ENCODE assay signal across 13 cellular contexts in the genomic region with DNA sequence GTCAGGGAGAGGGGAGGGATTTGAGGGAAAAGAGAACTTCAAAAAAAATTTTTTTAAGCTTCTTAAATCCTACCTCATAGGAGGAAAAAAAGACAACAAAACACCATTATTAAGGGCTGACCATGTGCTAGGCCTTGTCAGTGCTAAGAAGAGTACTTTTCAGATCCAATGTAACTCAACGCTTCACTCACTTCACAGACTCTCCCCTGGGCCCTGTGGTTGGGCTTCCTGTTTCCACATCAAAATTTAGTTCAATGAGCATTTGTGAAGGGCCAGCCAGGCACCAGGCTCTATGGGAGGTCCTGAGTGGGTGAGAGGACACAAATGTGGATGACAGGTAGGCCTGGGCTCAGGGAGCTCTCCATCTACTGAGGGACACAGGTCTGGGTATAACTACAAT.
DNase-seq lines count a peak whose midpoint lies in the region; ATAC-seq, FAIRE-seq and TF ChIP-seq lines count a peak whose summit lies in the region.
"Had no signal": no experiment of that assay in that cellular context is flagged by ENCODE, and none has a peak within 500 bp of the region (broad histone marks: within the 10 kb centered on the region; RNA-seq: fewer than 3 reads in every experiment).

No MANE protein-coding gene starts in this region.

- no peak overlapping the region for H3K4me3 ChIP-seq in naive thymus-derived CD4-positive, alpha-beta T cell (ENCODE audit: low read length)
- H3K4me3 ChIP-seq in adrenal gland (no peak overlapping the region), right lobe of liver (no peak overlapping the region), GM23338 (no peak overlapping the region)
- H3K4me3 ChIP-seq: GM23248 had no signal

- peaks cover 0 to 4% (median 0%) of the 10 kb centered on the region in 5 donors for H3K36me3 Mint-ChIP-seq in naive thymus-derived CD4-positive, alpha-beta T cell
- no peaks in the 10 kb centered on the region for H3K36me3 Mint-ChIP-seq in progenitor cell of endocrine pancreas (ENCODE audit: insufficient read depth)
- H3K36me3 Mint-ChIP-seq in GM23338 (ENCODE audit: low read depth): no peaks in the 10 kb centered on the region

- intact Hi-C loops in naive thymus-derived CD4-positive, alpha-beta T cell (cut with micrococcal nuclease): no loop called here
- intact Hi-C loops in adrenal gland (cut with DNase I): loop anchor here (5.0 to 10.0 kb wide), 2 partner anchors 248 to 261 kb away; partner anchors contain the start of genes KLLN (in 1 of the 2) and PTEN (in 1 of the 2)
- intact Hi-C loops in right lobe of liver (cut with DNase I): loop anchor here in 1 of 2 donors (10.0 kb wide), 2 partner anchors 248 to 282 kb away; partner anchors contain the start of genes KLLN and PTEN

- no peaks in the 10 kb centered on the region for H3K27me3 ChIP-seq in naive thymus-derived CD4-positive, alpha-beta T cell (ENCODE audit: control insufficient read depth in 2 of 2, insufficient read depth in 2 of 2, low read length in 2 of 2)
- no peaks in the 10 kb centered on the region for H3K27me3 ChIP-seq in adrenal gland
- no peaks in the 10 kb centered on the region for H3K27me3 ChIP-seq in right lobe of liver
- H3K27me3 ChIP-seq in GM23338 (ENCODE audit: insufficient read depth): no peaks in the 10 kb centered on the region

- no peak overlapping the region for H3K4me2 ChIP-seq in GM23338

- no peaks in the 10 kb centered on the region for H3K79me2 ChIP-seq in GM23338 (replicated peaks; ENCODE audit: insufficient read depth)

- peaks cover 11 to 26% of the 10 kb centered on the region in 2 donors for H3K4me1 ChIP-seq in naive thymus-derived CD4-positive, alpha-beta T cell (ENCODE audit: control insufficient read depth in 2 of 2, insufficient read depth in 2 of 2, low read length in 2 of 2)
- H3K4me1 ChIP-seq in adrenal gland (replicated peaks in 1 of 2) (peaks cover 0 to 3% of the 10 kb centered on the region in 2 donors), right lobe of liver (no peaks in the 10 kb centered on the region), GM23338 (ENCODE audit: insufficient read depth) (peaks cover 17% of the 10 kb centered on the region)

- WGBS in adrenal gland, 4 donors: 80 to 100% (median 85%) methylated on average over 1 of the region's 1 CpG
- WGBS in right lobe of liver (ENCODE audit: insufficient coverage, low coverage, low lambda C conversion rate, missing lambda C conversion rate): 63% methylated on average over 1 of the region's 1 CpG

- TF ChIP-seq CTCF in adrenal gland (IDR thresholded peaks at IDR 0.05) (no peak), right lobe of liver (IDR thresholded peaks at IDR 0.05) (no peak), progenitor cell of endocrine pancreas (IDR thresholded peaks at IDR 0.05; ENCODE audit: unreplicated experiment) (no peak), GM23338 (conservative IDR thresholded peaks at IDR 0.05; ENCODE audit: low read depth in 2 of 2) (no peak)

- no peak overlapping the region for H3K4me3 Mint-ChIP-seq in naive thymus-derived CD4-positive, alpha-beta T cell
- H3K4me3 Mint-ChIP-seq in progenitor cell of endocrine pancreas (ENCODE audit: low read depth) (no peak overlapping the region), GM23338 (no peak overlapping the region)

- H3K27ac Mint-ChIP-seq in naive thymus-derived CD4-positive, alpha-beta T cell: no peak overlapping the region
- H3K27ac Mint-ChIP-seq in progenitor cell of endocrine pancreas (no peak overlapping the region), GM23338 (no peak overlapping the region)

- peaks cover 0 to 14% (median 0%) of the 10 kb centered on the region in 5 donors for H3K27me3 Mint-ChIP-seq in naive thymus-derived CD4-positive, alpha-beta T cell
- no peaks in the 10 kb centered on the region for H3K27me3 Mint-ChIP-seq in progenitor cell of endocrine pancreas
- H3K27me3 Mint-ChIP-seq in GM23338 (ENCODE audit: insufficient read depth, low read depth, poor library complexity): peaks cover 2% of the 10 kb centered on the region

- FAIRE-seq in GM18507 (lab: Jason Lieb, UNC): peak; percentile 95

- H4K20me1 ChIP-seq in GM23338 (replicated peaks; ENCODE audit: insufficient read depth): no peaks in the 10 kb centered on the region

- no peaks in the 10 kb centered on the region for H3F3A ChIP-seq in GM23338 (replicated peaks; ENCODE audit: low read depth)

- DNase-seq in GM18507 (ENCODE audit: extremely low spot score, insufficient read length, low read depth): no peak
- peak; percentile 81 for DNase-seq in SK-MEL-5 (ENCODE audit: low read depth, low spot score)
- no peak for DNase-seq in naive thymus-derived CD4-positive, alpha-beta T cell
- DNase-seq in adrenal gland: no peak
- DNase-seq in right lobe of liver: no peak
- no peak for DNase-seq in progenitor cell of endocrine pancreas (ENCODE audit: low spot score, unreplicated experiment)
- DNase-seq in GM23338 (ENCODE audit: low spot score): no peak
- DNase-seq: activated T-cell treated with anti-CD3 and anti-CD28 coated beads, Interleukin-2, amount 50 U/mL, for 48 hours; kidney glomerular epithelial cell; NCI-H1105; stimulated activated CD4-positive, alpha-beta T cell treated with anti-CD3 and anti-CD28 coated beads, Interleukin-2, amount 100 ng/mL, for 48 hours had no signal

- H3K4me1 Mint-ChIP-seq in naive thymus-derived CD4-positive, alpha-beta T cell: peaks cover 3 to 31% (median 17%) of the 10 kb centered on the region in 7 donors
- H3K4me1 Mint-ChIP-seq in progenitor cell of endocrine pancreas (ENCODE audit: low read depth): no peaks in the 10 kb centered on the region
- H3K4me1 Mint-ChIP-seq in GM23338: peaks cover 12% of the 10 kb centered on the region

- no peaks in the 10 kb centered on the region for H3K36me3 ChIP-seq in naive thymus-derived CD4-positive, alpha-beta T cell (ENCODE audit: control insufficient read depth in 2 of 3, insufficient read depth in 3 of 3, low read length in 3 of 3)
- H3K36me3 ChIP-seq in adrenal gland (replicated peaks in 1 of 2) (no peaks in the 10 kb centered on the region), right lobe of liver (no peaks in the 10 kb centered on the region), GM23338 (ENCODE audit: insufficient read depth) (no peaks in the 10 kb centered on the region; the same call in 1 of the 2 replicates)

- H3K9me3 Mint-ChIP-seq in naive thymus-derived CD4-positive, alpha-beta T cell: peaks cover 0 to 7% (median 0%) of the 10 kb centered on the region in 11 donors
- H3K9me3 Mint-ChIP-seq in progenitor cell of endocrine pancreas (ENCODE audit: low read depth): no peaks in the 10 kb centered on the region
- H3K9me3 Mint-ChIP-seq in GM23338: no peaks in the 10 kb centered on the region

- CTCF ChIA-PET in naive thymus-derived CD4-positive, alpha-beta T cell (lab: Charles Lee): interaction anchor here (0.9 to 4.1 kb wide), 10 partner anchors 19 to 294 kb away, joined by 3 to 31 read pairs (median 6); no protein-coding TSS in a partner anchor

- POLR2A ChIA-PET in naive thymus-derived CD4-positive, alpha-beta T cell (lab: Charles Lee): interaction anchor here (2.3 kb wide), 1 partner anchor 250 kb away, joined by 14 read pairs; the partner anchor contains the start of genes KLLN and PTEN

- ATAC-seq in HG03108 (IDR thresholded peaks at IDR 0.05; ENCODE audit: unreplicated experiment): peak; percentile 22
- peak; percentile 16 for ATAC-seq in naive thymus-derived CD4-positive, alpha-beta T cell
- ATAC-seq in right lobe of liver: no peak
- ATAC-seq in GM23338: no peak

- no peak overlapping the region for H2AFZ ChIP-seq in GM23338
- H2AFZ ChIP-seq: GM23248 had no signal

- in situ Hi-C loops in SK-MEL-5 (cut with HindIII; ENCODE audit: low pct_unique_long_range_greater_than_20kb, low sequenced_read_pairs): no loop called here

- no peaks in the 10 kb centered on the region for H3K9me3 ChIP-seq in naive thymus-derived CD4-positive, alpha-beta T cell (ENCODE audit: control insufficient read depth in 2 of 3, low read length in 3 of 3)
- no peaks in the 10 kb centered on the region for H3K9me3 ChIP-seq in adrenal gland (replicated peaks in 1 of 3)
- H3K9me3 ChIP-seq in right lobe of liver: no peaks in the 10 kb centered on the region

- TF ChIP-seq POLR2A in adrenal gland (IDR thresholded peaks at IDR 0.05) (no peak), right lobe of liver (IDR thresholded peaks at IDR 0.05) (no peak)

- peaks cover 8% of the 10 kb centered on the region for H3K9me2 ChIP-seq in GM23338 (ENCODE audit: insufficient read depth)

- H3K27ac ChIP-seq in naive thymus-derived CD4-positive, alpha-beta T cell (ENCODE audit: low read depth, low read length): no peak overlapping the region
- H3K27ac ChIP-seq in adrenal gland (no peak overlapping the region), right lobe of liver (no peak overlapping the region), GM23338 (ENCODE audit: low read depth) (no peak overlapping the region)
- H3K27ac ChIP-seq: GM23248 had no signal

TF ChIP-seq in GM23338, 12 proteins besides CTCF, POLR2A, EP300 and RAD21:
- TF ChIP-seq CREB1 (CRISPR knock-in tag; IDR thresholded peaks at IDR 0.05; ENCODE audit: low read depth) (no peak), ZNF331 (CRISPR knock-in tag; IDR thresholded peaks at IDR 0.05; ENCODE audit: low read depth) (no peak), EZH2phosphoT487 (IDR thresholded peaks at IDR 0.05; ENCODE audit: unreplicated experiment) (no peak), NANOG (IDR thresholded peaks at IDR 0.05; ENCODE audit: borderline replicate concordance) (no peak)
- TF ChIP-seq, protein P1, sequence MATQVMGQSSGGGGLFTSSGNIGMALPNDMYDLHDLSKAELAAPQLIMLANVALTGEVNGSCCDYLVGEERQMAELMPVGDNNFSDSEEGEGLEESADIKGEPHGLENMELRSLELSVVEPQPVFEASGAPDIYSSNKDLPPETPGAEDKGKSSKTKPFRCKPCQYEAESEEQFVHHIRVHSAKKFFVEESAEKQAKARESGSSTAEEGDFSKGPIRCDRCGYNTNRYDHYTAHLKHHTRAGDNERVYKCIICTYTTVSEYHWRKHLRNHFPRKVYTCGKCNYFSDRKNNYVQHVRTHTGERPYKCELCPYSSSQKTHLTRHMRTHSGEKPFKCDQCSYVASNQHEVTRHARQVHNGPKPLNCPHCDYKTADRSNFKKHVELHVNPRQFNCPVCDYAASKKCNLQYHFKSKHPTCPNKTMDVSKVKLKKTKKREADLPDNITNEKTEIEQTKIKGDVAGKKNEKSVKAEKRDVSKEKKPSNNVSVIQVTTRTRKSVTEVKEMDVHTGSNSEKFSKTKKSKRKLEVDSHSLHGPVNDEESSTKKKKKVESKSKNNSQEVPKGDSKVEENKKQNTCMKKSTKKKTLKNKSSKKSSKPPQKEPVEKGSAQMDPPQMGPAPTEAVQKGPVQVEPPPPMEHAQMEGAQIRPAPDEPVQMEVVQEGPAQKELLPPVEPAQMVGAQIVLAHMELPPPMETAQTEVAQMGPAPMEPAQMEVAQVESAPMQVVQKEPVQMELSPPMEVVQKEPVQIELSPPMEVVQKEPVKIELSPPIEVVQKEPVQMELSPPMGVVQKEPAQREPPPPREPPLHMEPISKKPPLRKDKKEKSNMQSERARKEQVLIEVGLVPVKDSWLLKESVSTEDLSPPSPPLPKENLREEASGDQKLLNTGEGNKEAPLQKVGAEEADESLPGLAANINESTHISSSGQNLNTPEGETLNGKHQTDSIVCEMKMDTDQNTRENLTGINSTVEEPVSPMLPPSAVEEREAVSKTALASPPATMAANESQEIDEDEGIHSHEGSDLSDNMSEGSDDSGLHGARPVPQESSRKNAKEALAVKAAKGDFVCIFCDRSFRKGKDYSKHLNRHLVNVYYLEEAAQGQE (IDR thresholded peaks at IDR 0.05; ENCODE audit: unreplicated experiment): no peak

Comparison
In these comparisons a context has a peak if more than half of its experiments do, and no peak if none do; other contexts are left out.
1. ATAC-seq: peak in HG03108 (single experiment) and naive thymus-derived CD4-positive, alpha-beta T cell (single experiment); none in right lobe of liver (0 of 4) and GM23338 (single experiment).
2. intact Hi-C loops: an anchor here in adrenal gland (5.0 to 10.0 kb wide); none called in naive thymus-derived CD4-positive, alpha-beta T cell.